In the genomic region with DNA sequence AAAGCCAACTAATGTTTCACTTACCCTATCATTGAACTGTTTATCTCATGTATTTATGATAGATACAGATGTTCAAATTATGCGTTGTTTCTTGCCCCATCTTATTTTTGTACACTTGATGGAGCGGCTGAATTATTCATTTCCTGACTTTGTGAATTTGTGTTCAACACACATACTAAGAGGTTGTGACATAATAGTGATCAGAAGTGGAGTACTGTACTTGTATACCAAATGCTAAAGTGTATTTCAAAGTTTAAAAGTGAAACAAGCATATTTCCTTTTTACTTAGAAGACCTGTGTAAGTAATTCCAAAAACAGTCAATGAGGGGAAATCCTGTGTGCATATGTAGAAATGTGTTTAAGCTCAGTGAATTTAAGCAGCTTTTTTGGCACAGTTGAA, we compare ENCODE assay signal across 8 cellular contexts. TPM values are rescaled to one million over a fixed set of nuclear protein-coding genes. Genes with fewer than 3 reads are reported as not detected.
DNase-seq lines count a peak whose midpoint lies in the region; ATAC-seq and TF ChIP-seq lines count a peak whose summit lies in the region.

No MANE protein-coding gene starts in this region.

- H3K9me3 ChIP-seq in ES-I3 (ENCODE audit: control insufficient read depth, insufficient read depth, low read length) (no peaks in the 10 kb centered on the region), RWPE2 (ENCODE audit: severe bottlenecking) (no peaks in the 10 kb centered on the region), esophagus muscularis mucosa (no peaks in the 10 kb centered on the region)

- no peak for DNase-seq in RWPE2 (ENCODE audit: low spot score)
- no peak for DNase-seq in esophagus muscularis mucosa (ENCODE audit: extremely low spot score)
- no peak for DNase-seq in progenitor cell of endocrine pancreas (ENCODE audit: low spot score, unreplicated experiment)
- no peak for DNase-seq in activated effector memory CD4-positive, alpha-beta T cell treated with Interleukin-2 at 50 U/mL for 16 hours
- DNase-seq in NCI-H446 treated with DMSO at 0.1 percent for 48 hours (lab: John Stamatoyannopoulos, UW) = no peak

- H3K9ac ChIP-seq in ES-I3 (ENCODE audit: low read depth, low read length) = peak overlapping the region; percentile 75; the same call in 1 of the 2 replicates

- peak overlapping the region; percentile 96 for H3K4me3 Mint-ChIP-seq in progenitor cell of endocrine pancreas (ENCODE audit: low read depth)

- peaks cover 13% of the 10 kb centered on the region; the same call in 1 of the 2 replicates for H3K4me1 ChIP-seq in ES-I3 (ENCODE audit: insufficient read depth, low read length)
- H3K4me1 ChIP-seq in RWPE2 (ENCODE audit: insufficient read depth, poor library complexity, severe bottlenecking) = peaks cover 10% of the 10 kb centered on the region
- peaks cover 5 to 64% (median 56%) of the 10 kb centered on the region in 4 donors for H3K4me1 ChIP-seq in esophagus muscularis mucosa

- TF ChIP-seq CTCF in RWPE2 (IDR thresholded peaks at IDR 0.05; ENCODE audit: poor library complexity, severe bottlenecking) = no peak
- no peak for TF ChIP-seq CTCF in esophagus muscularis mucosa (IDR thresholded peaks at IDR 0.05)
- TF ChIP-seq CTCF in progenitor cell of endocrine pancreas (IDR thresholded peaks at IDR 0.05; ENCODE audit: unreplicated experiment) = no peak

- peaks cover 45% of the 10 kb centered on the region for H3K4me1 Mint-ChIP-seq in progenitor cell of endocrine pancreas (ENCODE audit: low read depth)

- peak overlapping the region; percentile 97 for H3K4me3 ChIP-seq in RWPE2 (ENCODE audit: severe bottlenecking)
- H3K4me3 ChIP-seq in esophagus muscularis mucosa = peak overlapping the region; percentile 89 to 96 (median 94)

- ATAC-seq in RWPE2 (ENCODE audit: low read depth) (no peak), HG03378 (IDR thresholded peaks at IDR 0.05; ENCODE audit: unreplicated experiment) (no peak), HG03469 (IDR thresholded peaks at IDR 0.05; ENCODE audit: unreplicated experiment) (no peak)

- no peaks in the 10 kb centered on the region for H3K27me3 ChIP-seq in RWPE2 (ENCODE audit: insufficient read depth, poor library complexity, severe bottlenecking)
- H3K27me3 ChIP-seq in esophagus muscularis mucosa = no peaks in the 10 kb centered on the region

- no peak for TF ChIP-seq POLR2A in esophagus muscularis mucosa (IDR thresholded peaks at IDR 0.05; ENCODE audit: low read depth)

- no peak for TF ChIP-seq EP300 in esophagus muscularis mucosa (IDR thresholded peaks at IDR 0.05)

- WGBS in esophagus muscularis mucosa = 13% methylated on average over 2 of the region's 2 CpGs

- H3K27ac ChIP-seq in RWPE2 (ENCODE audit: poor library complexity, severe bottlenecking) (peak overlapping the region; percentile 71), esophagus muscularis mucosa (replicated peaks in 1 of 4) (peak overlapping the region; percentile 98 to 99 (median 98))

- no peaks in the 10 kb centered on the region for H3K9me3 Mint-ChIP-seq in progenitor cell of endocrine pancreas (ENCODE audit: low read depth)

- intact Hi-C loops in esophagus muscularis mucosa (cut with DNase I) = loop anchor here (2.0 kb wide), 1 partner anchor 374 kb away; no protein-coding TSS in a partner anchor

- H3K36me3 Mint-ChIP-seq in progenitor cell of endocrine pancreas (ENCODE audit: insufficient read depth) = peaks cover 38% of the 10 kb centered on the region

- H3K36me3 ChIP-seq in ES-I3 (ENCODE audit: insufficient read depth, low read length) = peaks cover 24% of the 10 kb centered on the region
- peaks cover 50% of the 10 kb centered on the region for H3K36me3 ChIP-seq in RWPE2 (ENCODE audit: low read depth)
- peaks cover 39 to 46% (median 42%) of the 10 kb centered on the region in 4 donors for H3K36me3 ChIP-seq in esophagus muscularis mucosa

- peak overlapping the region; percentile 95 for H3K27ac Mint-ChIP-seq in progenitor cell of endocrine pancreas

- H3K27me3 Mint-ChIP-seq in progenitor cell of endocrine pancreas = no peaks in the 10 kb centered on the region

RNA-seq across cellular contexts. Expression of gene NFKBIZ, which starts 1.8 kb away (rescaled TPM):
- total RNA-seq in esophagus muscularis mucosa (100 to 1,000 TPM in 1 of 4 donors, 10 to 100 TPM in 3; 49.8 to 103 (median 95.4) TPM), progenitor cell of endocrine pancreas (13.3 and 13.5 TPM in 2 replicates)
